ENCODE assay signal across 2 cellular contexts in the genomic region with DNA sequence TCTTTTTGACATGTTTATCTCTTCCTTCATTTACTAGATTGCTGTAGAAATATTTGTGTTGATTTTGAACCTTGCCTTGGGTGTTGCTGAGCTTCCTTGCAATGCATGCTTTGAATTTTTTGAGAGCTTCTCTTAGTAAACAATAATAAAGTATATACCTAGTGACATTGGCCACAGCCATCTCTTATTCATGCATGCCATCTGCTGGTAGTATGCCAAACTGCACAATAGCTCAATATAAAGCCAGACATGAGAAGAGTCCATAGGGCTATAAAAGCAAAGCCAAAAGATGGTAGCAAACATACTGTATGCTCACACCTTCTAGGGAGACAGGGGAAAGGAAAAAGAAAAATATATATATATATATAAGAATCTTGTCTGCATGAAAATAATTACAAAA.
TF ChIP-seq lines count a peak whose summit lies in the region.

No MANE protein-coding gene starts in this region.

TF ChIP-seq in Ishikawa, 13 proteins besides CTCF, POLR2A, EP300 and RAD21 (continued from another document):
- TF ChIP-seq, protein P1, sequence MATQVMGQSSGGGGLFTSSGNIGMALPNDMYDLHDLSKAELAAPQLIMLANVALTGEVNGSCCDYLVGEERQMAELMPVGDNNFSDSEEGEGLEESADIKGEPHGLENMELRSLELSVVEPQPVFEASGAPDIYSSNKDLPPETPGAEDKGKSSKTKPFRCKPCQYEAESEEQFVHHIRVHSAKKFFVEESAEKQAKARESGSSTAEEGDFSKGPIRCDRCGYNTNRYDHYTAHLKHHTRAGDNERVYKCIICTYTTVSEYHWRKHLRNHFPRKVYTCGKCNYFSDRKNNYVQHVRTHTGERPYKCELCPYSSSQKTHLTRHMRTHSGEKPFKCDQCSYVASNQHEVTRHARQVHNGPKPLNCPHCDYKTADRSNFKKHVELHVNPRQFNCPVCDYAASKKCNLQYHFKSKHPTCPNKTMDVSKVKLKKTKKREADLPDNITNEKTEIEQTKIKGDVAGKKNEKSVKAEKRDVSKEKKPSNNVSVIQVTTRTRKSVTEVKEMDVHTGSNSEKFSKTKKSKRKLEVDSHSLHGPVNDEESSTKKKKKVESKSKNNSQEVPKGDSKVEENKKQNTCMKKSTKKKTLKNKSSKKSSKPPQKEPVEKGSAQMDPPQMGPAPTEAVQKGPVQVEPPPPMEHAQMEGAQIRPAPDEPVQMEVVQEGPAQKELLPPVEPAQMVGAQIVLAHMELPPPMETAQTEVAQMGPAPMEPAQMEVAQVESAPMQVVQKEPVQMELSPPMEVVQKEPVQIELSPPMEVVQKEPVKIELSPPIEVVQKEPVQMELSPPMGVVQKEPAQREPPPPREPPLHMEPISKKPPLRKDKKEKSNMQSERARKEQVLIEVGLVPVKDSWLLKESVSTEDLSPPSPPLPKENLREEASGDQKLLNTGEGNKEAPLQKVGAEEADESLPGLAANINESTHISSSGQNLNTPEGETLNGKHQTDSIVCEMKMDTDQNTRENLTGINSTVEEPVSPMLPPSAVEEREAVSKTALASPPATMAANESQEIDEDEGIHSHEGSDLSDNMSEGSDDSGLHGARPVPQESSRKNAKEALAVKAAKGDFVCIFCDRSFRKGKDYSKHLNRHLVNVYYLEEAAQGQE (IDR thresholded peaks at IDR 0.05; ENCODE audit: low read depth): no peak

TF ChIP-seq in liver, 16 proteins besides CTCF, POLR2A, EP300 and RAD21 (continued from another document):
- TF ChIP-seq GABPA (IDR thresholded peaks at IDR 0.05 in 1 of 2, conservative IDR thresholded peaks at IDR 0.05 in 1 of 2) (no peak), HNF4A (conservative IDR thresholded peaks at IDR 0.05) (no peak)
